Comparison of ENCODE assay signal across 26 cellular contexts in genomic region chr4:80206541-80207171, GRCh38. TPM values are rescaled to one million over a fixed set of nuclear protein-coding genes. Genes with fewer than 3 reads are reported as not detected.
DNase-seq lines count a peak whose midpoint lies in the region; ATAC-seq, FAIRE-seq and TF ChIP-seq lines count a peak whose summit lies in the region.
"Had no signal": no experiment of that assay in that cellular context is flagged by ENCODE, and none has a peak within 500 bp of the region (broad histone marks: within the 10 kb centered on the region; RNA-seq: fewer than 3 reads in every experiment).

No MANE protein-coding gene starts in this region.

- no peak for TF ChIP-seq CTCF in bronchial epithelial cell (IDR thresholded peaks at IDR 0.05; ENCODE audit: insufficient read depth, low read length, severe bottlenecking)

- no peaks in the 10 kb centered on the region for H3K9me3 ChIP-seq in skeletal muscle tissue (ENCODE audit: control insufficient read depth in 3 of 3, low read length in 3 of 3)
- H3K9me3 ChIP-seq: left lung, stomach, upper lobe of right lung had no signal

- H3K36me3 ChIP-seq in bronchial epithelial cell (ENCODE audit: control insufficient read depth, insufficient read depth, low read length) (no peaks in the 10 kb centered on the region), skeletal muscle tissue (ENCODE audit: control insufficient read depth in 3 of 3, insufficient read depth in 3 of 3, low read length in 3 of 3) (no peaks in the 10 kb centered on the region)
- H3K36me3 ChIP-seq: cardiac muscle cell, left lung, stomach, upper lobe of right lung had no signal

- H3K9ac ChIP-seq in skeletal muscle tissue (ENCODE audit: low read depth in 1 of 3, low read length in 3 of 3): peak overlapping the region in 2 of 3 donors; percentile 11 to 16

- intact Hi-C loops in Right ventricle myocardium superior (cut with DNase I): loop anchor here (10.0 kb wide), 1 partner anchor 1252 kb away; no protein-coding TSS in a partner anchor

- DNase-seq in bronchial epithelial cell (ENCODE audit: low read depth) (no peak), Right ventricle myocardium superior (peak; percentile 67), iPS-NIHi7 (ENCODE audit: extremely low spot score) (peak; percentile 12), retina (no peak), NCI-H2171 treated with DMSO at 0.1 percent for 48 hours (lab: John Stamatoyannopoulos, UW) (no peak), caudate nucleus (lab: John Stamatoyannopoulos, UW) (no peak)
- DNase-seq in activated CD8-positive, alpha-beta memory T cell treated with anti-CD3 and anti-CD28 coated beads, Interleukin-2, amount 50 U/mL, for 48 hours: no peak
- DNase-seq: activated naive CD8-positive, alpha-beta T cell treated with anti-CD3 and anti-CD28 coated beads, Interleukin-2, amount 10 ng/mL, durations not matched to agents 7 days and 5 days; AML-193; DMS79 treated with DMSO at 0.1 percent for 48 hours; effector CD8-positive, alpha-beta T cell; hypothalamus; Kasumi-1; NCI-H1092 treated with DMSO at 0.1 percent for 48 hours; NCI-H2081 treated with DMSO at 0.1 percent for 48 hours; NCI-H510A; RPMI8226; stimulated activated CD4-positive, alpha-beta T cell treated with anti-CD3 and anti-CD28 coated beads, Interleukin-4, amount 100 ng/mL, for 24 hours; stomach; upper lobe of right lung had no signal

- H3K4me3 ChIP-seq in bronchial epithelial cell (ENCODE audit: low read depth, low read length) (no peak overlapping the region), skeletal muscle tissue (ENCODE audit: low read length in 3 of 3) (peak overlapping the region in 2 of 3 donors; percentile 6 to 23)
- H3K4me3 ChIP-seq: cardiac muscle cell, left lung, stomach, upper lobe of right lung had no signal

- no peaks in the 10 kb centered on the region for H3K27me3 ChIP-seq in bronchial epithelial cell (ENCODE audit: control insufficient read depth, insufficient read depth, low read length)
- peaks cover 7 to 38% (median 8%) of the 10 kb centered on the region in 3 donors for H3K27me3 ChIP-seq in skeletal muscle tissue (ENCODE audit: control insufficient read depth in 3 of 3, insufficient read depth in 3 of 3, low read length in 3 of 3)

- H3K27ac ChIP-seq in skeletal muscle tissue (ENCODE audit: low read depth, low read length) (peak overlapping the region; percentile 27), caudate nucleus (ENCODE audit: low read depth, low read length) (no peak overlapping the region)
- H3K27ac ChIP-seq: cardiac muscle cell, left lung, stomach, upper lobe of right lung had no signal

- H3K4me1 ChIP-seq in skeletal muscle tissue (ENCODE audit: control insufficient read depth in 3 of 3, insufficient read depth in 3 of 3, low read length in 3 of 3): peaks cover 6 to 14% (median 6%) of the 10 kb centered on the region in 3 donors
- H3K4me1 ChIP-seq: upper lobe of right lung had no signal

- peak; percentile 62 for ATAC-seq in Right ventricle myocardium superior (ENCODE audit: poor library complexity)
- ATAC-seq: left lung, upper lobe of right lung had no signal

- peak; percentile 36 for FAIRE-seq in bronchial epithelial cell (lab: Jason Lieb, UNC)
- FAIRE-seq: small intestine had no signal

RNA-seq across cellular contexts. Expression of gene PRDM8, which starts 9.4 kb away (rescaled TPM):
- 0.26 and 0.53 TPM in 2 replicates for total RNA-seq in bronchial epithelial cell
- 0.73 TPM for total RNA-seq in Right ventricle myocardium superior
- 1.6 TPM for total RNA-seq in skeletal muscle tissue

RNA-seq across cellular contexts. Expression of gene FGF5, which starts 59.8 kb away (rescaled TPM):
- total RNA-seq in bronchial epithelial cell: 0.51 and 1.3 TPM in 2 replicates
- total RNA-seq in Right ventricle myocardium superior: 0.91 TPM
- total RNA-seq in skeletal muscle tissue: 0.52 TPM
- total RNA-seq: activated CD8-positive, alpha-beta memory T cell treated with anti-CD3 and anti-CD28 coated beads for 36 hours; activated naive CD8-positive, alpha-beta T cell treated with anti-CD3 and anti-CD28 coated beads, Interleukin-2, amount 10 ng/mL, durations not matched to agents 7 days and 5 days; HT-29; upper lobe of right lung had no signal

Comparison
In these comparisons a context has a peak if more than half of its experiments do, and no peak if none do; other contexts are left out.
1. DNase-seq: peak in Right ventricle myocardium superior (single experiment) and iPS-NIHi7 (single experiment); none in bronchial epithelial cell (single experiment), retina (single experiment), activated CD8-positive, alpha-beta memory T cell treated with anti-CD3 and anti-CD28 coated beads, Interleukin-2, amount 50 U/mL, for 48 hours (single experiment), NCI-H2171 treated with DMSO at 0.1 percent for 48 hours (single experiment) and caudate nucleus (0 of 61).